ENCODE assay signal across 11 cellular contexts in genomic region chrX:115449742-115450141, GRCh38.
DNase-seq lines count a peak whose midpoint lies in the region; ATAC-seq and TF ChIP-seq lines count a peak whose summit lies in the region.
"Had no signal": no experiment of that assay in that cellular context is flagged by ENCODE, and none has a peak within 500 bp of the region (broad histone marks: within the 10 kb centered on the region; RNA-seq: fewer than 3 reads in every experiment).

No MANE protein-coding gene starts in this region.

- ATAC-seq in HG03175 (IDR thresholded peaks at IDR 0.05; ENCODE audit: unreplicated experiment) (no peak), T-cell (replicated peaks in 1 of 4) (no peak), gastroesophageal sphincter (no peak)
- ATAC-seq: naive thymus-derived CD4-positive, alpha-beta T cell had no signal

- H3K27ac Mint-ChIP-seq in T-cell, result no peak overlapping the region
- H3K27ac Mint-ChIP-seq: activated naive CD8-positive, alpha-beta T cell treated with anti-CD3 and anti-CD28 coated beads for 36 hours; naive thymus-derived CD4-positive, alpha-beta T cell had no signal

- H3K27me3 ChIP-seq in fibroblast of lung (ENCODE audit: control insufficient read depth, insufficient read depth, low read length), result no peaks in the 10 kb centered on the region
- no peaks in the 10 kb centered on the region for H3K27me3 ChIP-seq in gastroesophageal sphincter

- H3K9me3 Mint-ChIP-seq in T-cell, result no peaks in the 10 kb centered on the region
- H3K9me3 Mint-ChIP-seq: activated naive CD8-positive, alpha-beta T cell treated with anti-CD3 and anti-CD28 coated beads for 36 hours had no signal

- TF ChIP-seq POLR2A in gastroesophageal sphincter (IDR thresholded peaks at IDR 0.05), result no peak

- peaks cover 0 to 15% of the 10 kb centered on the region in 2 donors for H3K27me3 Mint-ChIP-seq in T-cell
- H3K27me3 Mint-ChIP-seq: activated naive CD8-positive, alpha-beta T cell treated with anti-CD3 and anti-CD28 coated beads for 36 hours had no signal

- no peaks in the 10 kb centered on the region for H3K36me3 ChIP-seq in fibroblast of lung (ENCODE audit: control insufficient read depth, insufficient read depth, low read length)
- H3K36me3 ChIP-seq in gastroesophageal sphincter, result no peaks in the 10 kb centered on the region

- H3K79me2 ChIP-seq in fibroblast of lung (ENCODE audit: control insufficient read depth, insufficient read depth, low read length), result no peaks in the 10 kb centered on the region

- H3K4me1 ChIP-seq in fibroblast of lung (ENCODE audit: control insufficient read depth, extremely low read depth, insufficient read depth, low read length) (no peaks in the 10 kb centered on the region), gastroesophageal sphincter (peaks cover 0 to 2% (median 0%) of the 10 kb centered on the region in 3 donors)

- TF ChIP-seq EP300 in gastroesophageal sphincter (IDR thresholded peaks at IDR 0.05), result no peak

- H2AFZ ChIP-seq in fibroblast of lung (ENCODE audit: low read length), result no peak overlapping the region

- no peak overlapping the region for H3K9ac ChIP-seq in fibroblast of lung (ENCODE audit: insufficient read depth, low read length)

- H3K27ac ChIP-seq in fibroblast of lung (ENCODE audit: insufficient read depth, low read length) (no peak overlapping the region), gastroesophageal sphincter (no peak overlapping the region)

- H3K4me3 ChIP-seq in AG10803 (ENCODE audit: low read length) (no peak overlapping the region), fibroblast of lung (replicated peaks in 1 of 4; ENCODE audit: control extremely low read depth in 1 of 4, insufficient read depth in 1 of 4, low read depth in 3 of 4, low read length in 4 of 4) (no peak overlapping the region), gastroesophageal sphincter (no peak overlapping the region)

- WGBS in gastroesophageal sphincter (ENCODE audit: low coverage in 1 of 2), 2 donors, result 18 to 65% methylated on average over 2 to 4 of the region's 4 CpGs

- POLR2A ChIA-PET in T-cell (lab: Charles Lee), result no interaction called here

- no peaks in the 10 kb centered on the region for H3K4me1 Mint-ChIP-seq in T-cell
- H3K4me1 Mint-ChIP-seq: activated naive CD8-positive, alpha-beta T cell treated with anti-CD3 and anti-CD28 coated beads for 36 hours; naive thymus-derived CD4-positive, alpha-beta T cell had no signal

- H3K4me3 Mint-ChIP-seq in T-cell, result no peak overlapping the region
- H3K4me3 Mint-ChIP-seq: activated naive CD8-positive, alpha-beta T cell treated with anti-CD3 and anti-CD28 coated beads for 36 hours; naive thymus-derived CD4-positive, alpha-beta T cell had no signal

- H3K4me2 ChIP-seq in fibroblast of lung (ENCODE audit: extremely low read depth, insufficient read depth, low read length), result no peak overlapping the region

- peak; percentile 46 for DNase-seq in AG10803 (ENCODE audit: low read depth)
- DNase-seq in NCI-H69 (lab: John Stamatoyannopoulos, UW), result peak; percentile 57
- peak; percentile 56 to 66 for DNase-seq in fibroblast of lung (ENCODE audit: low read depth in 2 of 2)
- peak; percentile 2 for DNase-seq in medulla oblongata (ENCODE audit: extremely low spot score)
- DNase-seq in T-cell, result no peak
- no peak for DNase-seq in NCI-H526 treated with DMSO at 0.1 percent for 48 hours (lab: John Stamatoyannopoulos, UW)
- DNase-seq: activated naive CD8-positive, alpha-beta T cell treated with anti-CD3 and anti-CD28 coated beads for 36 hours; effector memory CD4-positive, alpha-beta T cell; naive thymus-derived CD4-positive, alpha-beta T cell had no signal

- H4K20me1 ChIP-seq in fibroblast of lung (ENCODE audit: control insufficient read depth, extremely low read depth, insufficient read depth, low read length), result no peaks in the 10 kb centered on the region

- H3K9me3 ChIP-seq in fibroblast of lung (ENCODE audit: control insufficient read depth, insufficient read depth, low read depth, low read length) (no peaks in the 10 kb centered on the region), gastroesophageal sphincter (no peaks in the 10 kb centered on the region)

- H3K36me3 Mint-ChIP-seq in T-cell, result no peaks in the 10 kb centered on the region
- H3K36me3 Mint-ChIP-seq: activated naive CD8-positive, alpha-beta T cell treated with anti-CD3 and anti-CD28 coated beads for 36 hours; naive thymus-derived CD4-positive, alpha-beta T cell had no signal

- no peak for TF ChIP-seq CTCF in AG10803 (conservative IDR thresholded peaks at IDR 0.05; ENCODE audit: low read length)
- TF ChIP-seq CTCF in fibroblast of lung (conservative IDR thresholded peaks at IDR 0.05 in 1 of 2, IDR thresholded peaks at IDR 0.05 in 1 of 2; ENCODE audit: low read depth in 1 of 2, low read length in 2 of 2), result no peak
- TF ChIP-seq CTCF in gastroesophageal sphincter (IDR thresholded peaks at IDR 0.05), result no peak

- CTCF ChIA-PET in T-cell (lab: Charles Lee), result no interaction called here

Comparison
In these comparisons a context has a peak if more than half of its experiments do, and no peak if none do; other contexts are left out.
1. DNase-seq: peak in AG10803 (single experiment), NCI-H69 (single experiment), fibroblast of lung (2 of 2) and medulla oblongata (single experiment); none in T-cell (0 of 34) and NCI-H526 treated with DMSO at 0.1 percent for 48 hours (single experiment).